ENCODE assay signal across 14 cellular contexts in genomic region chr12:5437122-5437521, GRCh38. TPM values are rescaled to one million over a fixed set of nuclear protein-coding genes. Genes with fewer than 3 reads are reported as not detected.
DNase-seq lines count a peak whose midpoint lies in the region; ATAC-seq and TF ChIP-seq lines count a peak whose summit lies in the region.
"Had no signal": no experiment of that assay in that cellular context is flagged by ENCODE, and none has a peak within 500 bp of the region (broad histone marks: within the 10 kb centered on the region; RNA-seq: fewer than 3 reads in every experiment).

No MANE protein-coding gene starts in this region.

- H3K27me3 ChIP-seq in ascending aorta (no peaks in the 10 kb centered on the region), heart right ventricle (peaks cover 0 to 53% (median 19%) of the 10 kb centered on the region in 7 donors), thoracic aorta (replicated peaks; ENCODE audit: insufficient read depth) (no peaks in the 10 kb centered on the region), HAP-1 (ENCODE audit: low read depth) (0 out of 2 replicates have a peak, but pooled peaks cover 2% of the 10 kb centered on the region)

- H3K27me3 Mint-ChIP-seq in mesothelial cell of epicardium (ENCODE audit: low read depth): peaks cover 22% of the 10 kb centered on the region

- no peaks in the 10 kb centered on the region for H3K9me3 ChIP-seq in ascending aorta
- H3K9me3 ChIP-seq in heart right ventricle: peaks cover 0 to 7% (median 0%) of the 10 kb centered on the region in 11 donors
- H3K9me3 ChIP-seq in thoracic aorta: no peaks in the 10 kb centered on the region
- no peaks in the 10 kb centered on the region for H3K9me3 ChIP-seq in HAP-1

- peaks cover 35% of the 10 kb centered on the region for H3K4me1 Mint-ChIP-seq in mesothelial cell of epicardium

- ATAC-seq in heart right ventricle (peak in 6 of 8 donors; percentile 46 to 71 (median 52)), thoracic aorta (ENCODE audit: insufficient number of reproducible peaks, low FRiP score, low read depth) (no peak), esophagus mucosa (no peak), GM21515 (IDR thresholded peaks at IDR 0.05; ENCODE audit: unreplicated experiment) (no peak)

- H3K4me1 ChIP-seq in ascending aorta (peaks cover 2 to 33% of the 10 kb centered on the region in 2 donors), heart right ventricle (peaks cover 4 to 66% (median 31%) of the 10 kb centered on the region in 9 donors), thoracic aorta (ENCODE audit: control insufficient read depth in 1 of 2, low read depth in 2 of 2) (peaks cover 35 to 82% of the 10 kb centered on the region in 2 donors), HAP-1 (no peaks in the 10 kb centered on the region)

- H3K27ac ChIP-seq in ascending aorta (peak overlapping the region; percentile 66 to 88), heart right ventricle (peak overlapping the region in 7 of 10 donors; percentile 20 to 67 (median 43)), thoracic aorta (peak overlapping the region; percentile 19 to 92)
- H3K27ac ChIP-seq: PC-9 had no signal

- intact Hi-C loops in ascending aorta (cut with DNase I): loop anchor here (5.0 kb wide), 1 partner anchor 35 kb away; no protein-coding TSS in a partner anchor
- intact Hi-C loops in heart right ventricle (cut with DNase I): loop anchor here in 2 of 10 donors (5.0 to 10.0 kb wide), 3 partner anchors 218 to 412 kb away; no protein-coding TSS in a partner anchor

- in situ Hi-C loops in HAP-1 (cut with MboI; ENCODE audit: low sequenced_read_pairs): no loop called here

- no peaks in the 10 kb centered on the region for H3K36me3 ChIP-seq in ascending aorta
- no peaks in the 10 kb centered on the region for H3K36me3 ChIP-seq in heart right ventricle
- H3K36me3 ChIP-seq in thoracic aorta: no peaks in the 10 kb centered on the region
- no peaks in the 10 kb centered on the region for H3K36me3 ChIP-seq in HAP-1 (replicated peaks)

- no peaks in the 10 kb centered on the region for H3K36me3 Mint-ChIP-seq in mesothelial cell of epicardium

- peak overlapping the region in 1 of 2 donors; percentile 3 for H3K4me3 ChIP-seq in ascending aorta
- no peak overlapping the region for H3K4me3 ChIP-seq in heart right ventricle
- peak overlapping the region; percentile 22 for H3K4me3 ChIP-seq in thoracic aorta
- no peak overlapping the region for H3K4me3 ChIP-seq in HAP-1
- H3K4me3 ChIP-seq: PC-9 had no signal

- peak overlapping the region; percentile 74 for H3K27ac Mint-ChIP-seq in mesothelial cell of epicardium

- WGBS in heart right ventricle, 2 donors: 42 to 50% methylated on average over 6 of the region's 6 CpGs

- TF ChIP-seq CTCF in ascending aorta (IDR thresholded peaks at IDR 0.05): no peak
- no peak for TF ChIP-seq CTCF in heart right ventricle (IDR thresholded peaks at IDR 0.05)
- no peak for TF ChIP-seq CTCF in mesothelial cell of epicardium (IDR thresholded peaks at IDR 0.05; ENCODE audit: unreplicated experiment)
- no peak for TF ChIP-seq CTCF in thoracic aorta (IDR thresholded peaks at IDR 0.05)

- H3K9me3 Mint-ChIP-seq in mesothelial cell of epicardium: no peaks in the 10 kb centered on the region

- H3K4me3 Mint-ChIP-seq in mesothelial cell of epicardium: no peak overlapping the region

- no peak for DNase-seq in ascending aorta (ENCODE audit: low spot score in 2 of 2)
- DNase-seq in heart right ventricle: peak in 1 of 2 donors; percentile 46
- DNase-seq in mesothelial cell of epicardium (ENCODE audit: low spot score in 2 of 2, unreplicated experiment in 2 of 2): no peak
- DNase-seq in thoracic aorta (ENCODE audit: low spot score): no peak
- no peak for DNase-seq in HAP-1 (ENCODE audit: low spot score in 2 of 2)
- DNase-seq: COR-L47, Karpas-422, NCI-H1417 treated with DMSO at 0.1 percent for 48 hours, NCI-H1930, NCI-H82, PC-9 had no signal

RNA-seq across cellular contexts. Expression of gene NTF3, which starts 5.2 kb away (rescaled TPM):
- 58.9 TPM for total RNA-seq in ascending aorta
- 1 to 10 TPM in 3 of 10 donors, under 1 TPM in 6, not detected in 1; 0.20 to 2.2 (median 0.77) TPM for total RNA-seq in heart right ventricle
- 1 to 10 TPM; 1.1 to 1.5 TPM for polyA plus RNA-seq in heart right ventricle
- 6.7 to 9.4 TPM (median 8.6 TPM) in 3 replicates for total RNA-seq in mesothelial cell of epicardium
- 10 to 100 TPM in 1 of 2 donors, 1 to 10 TPM in 1; 9.9 to 24.4 TPM for total RNA-seq in thoracic aorta
- 2.0 TPM for total RNA-seq in esophagus mucosa
- total RNA-seq: NCI-H460, PC-9 had no signal

Comparison
In these comparisons a context has a peak if more than half of its experiments do, and no peak if none do; other contexts are left out.
1. ATAC-seq: peak in heart right ventricle (6 of 8); none in thoracic aorta (single experiment), esophagus mucosa (single experiment) and GM21515 (single experiment).
2. Peak in every context shown above with its lines, with median percentiles within 50 percentile points of each other: H3K27ac ChIP-seq.